ENCODE assay signal across 8 cellular contexts in genomic region chrX:22192419-22193086, GRCh38.
DNase-seq lines count a peak whose midpoint lies in the region; ATAC-seq, FAIRE-seq and TF ChIP-seq lines count a peak whose summit lies in the region.

No MANE protein-coding gene starts in this region.

- POLR2A ChIA-PET in WTC11 (lab: Charles Lee), result no interaction called here

- intact Hi-C loops in kidney (cut with DNase I), result no loop called here

- H3K4me1 ChIP-seq in kidney (ENCODE audit: control insufficient read depth in 1 of 2, insufficient read depth in 1 of 2, low read depth in 1 of 2, low read length in 2 of 2), result no peaks in the 10 kb centered on the region

- H3K27ac ChIP-seq in kidney (ENCODE audit: low read depth in 2 of 2, low read length in 2 of 2), result no peak overlapping the region

- no peaks in the 10 kb centered on the region for H3K36me3 ChIP-seq in bronchial epithelial cell (ENCODE audit: control insufficient read depth, insufficient read depth, low read length)
- H3K36me3 ChIP-seq in kidney (ENCODE audit: control insufficient read depth in 1 of 2, insufficient read depth in 2 of 2, low read length in 2 of 2), result no peaks in the 10 kb centered on the region

- ATAC-seq in HG02759 (IDR thresholded peaks at IDR 0.05; ENCODE audit: unreplicated experiment) (peak; percentile 93), WTC11 (peak; percentile 81)

- H3K27me3 Mint-ChIP-seq in WTC11 (ENCODE audit: low read depth), result no peaks in the 10 kb centered on the region

- no peaks in the 10 kb centered on the region for H3K36me3 Mint-ChIP-seq in WTC11

- TF ChIP-seq CTCF in WTC11 (IDR thresholded peaks at IDR 0.05) (peak; percentile 48), bronchial epithelial cell (IDR thresholded peaks at IDR 0.05; ENCODE audit: insufficient read depth, low read length, severe bottlenecking) (peak; percentile 59), kidney (IDR thresholded peaks at IDR 0.05; ENCODE audit: borderline replicate concordance, extremely low read depth, insufficient read depth) (peak; percentile 74)

- H3K4me3 ChIP-seq in bronchial epithelial cell (ENCODE audit: low read depth, low read length), result no peak overlapping the region
- H3K4me3 ChIP-seq in kidney (ENCODE audit: low read length in 2 of 2), result no peak overlapping the region

- CTCF ChIA-PET in WTC11 (lab: Charles Lee), result interaction anchor here (1.0 kb wide), 2 partner anchors 57 to 207 kb away, joined by 5 to 9 read pairs; no protein-coding TSS in a partner anchor

- no peak overlapping the region for H3K27ac Mint-ChIP-seq in WTC11

- H3K27me3 ChIP-seq in bronchial epithelial cell (ENCODE audit: control insufficient read depth, insufficient read depth, low read length), result no peaks in the 10 kb centered on the region

- H3K4me3 Mint-ChIP-seq in WTC11, result no peak overlapping the region

- FAIRE-seq in bronchial epithelial cell (lab: Jason Lieb, UNC) (no peak), kidney (lab: Jason Lieb, UNC) (no peak)

- H3K9me3 Mint-ChIP-seq in WTC11, result no peaks in the 10 kb centered on the region

- H3K9ac ChIP-seq in kidney (ENCODE audit: low read length in 2 of 2), result no peak overlapping the region

- no peaks in the 10 kb centered on the region for H3K9me3 ChIP-seq in kidney (ENCODE audit: control insufficient read depth in 1 of 2, low read length in 2 of 2)

- no peaks in the 10 kb centered on the region for H3K4me1 Mint-ChIP-seq in WTC11

- peak; percentile 17 for DNase-seq in NK-92 treated with Interleukin-12 subunit alpha and Interleukin-12 subunit beta, amount 100 ng/mL, for 24 hours (lab: John Stamatoyannopoulos, UW)
- DNase-seq in NK-92 (lab: John Stamatoyannopoulos, UW; ENCODE audit: unreplicated experiment), result no peak
- peak; percentile 1 for DNase-seq in NCI-H2029 treated with DMSO at 0.1 percent for 48 hours (lab: John Stamatoyannopoulos, UW)
- DNase-seq in WTC11 (ENCODE audit: low spot score), result peak; percentile 62
- DNase-seq in bronchial epithelial cell (ENCODE audit: low read depth), result peak; percentile 30
- DNase-seq in kidney, result peak; percentile 79
- DNase-seq in stimulated activated CD4-positive, alpha-beta T cell treated with anti-CD3 and anti-CD28 coated beads, Interleukin-1b, Interleukin-23, amount 100 ng/mL, for 48 hours, result peak; percentile 49

TF ChIP-seq in WTC11, 78 proteins besides CTCF, POLR2A, EP300 and RAD21:
- TF ChIP-seq STAT6 (CRISPR knock-in tag; conservative IDR thresholded peaks at IDR 0.05; ENCODE audit: low read depth) (no peak), GRHL2 (CRISPR knock-in tag; IDR thresholded peaks at IDR 0.05; ENCODE audit: insufficient replicate concordance, severe bottlenecking) (no peak), HMGA2 (CRISPR knock-in tag; IDR thresholded peaks at IDR 0.05) (no peak), AR (CRISPR knock-in tag; IDR thresholded peaks at IDR 0.05) (no peak), SMAD4 (CRISPR knock-in tag; IDR thresholded peaks at IDR 0.05) (no peak), SP1 (CRISPR knock-in tag; conservative IDR thresholded peaks at IDR 0.05) (no peak), NR2C2 (CRISPR knock-in tag; IDR thresholded peaks at IDR 0.05) (no peak)
- TF ChIP-seq, protein P1, sequence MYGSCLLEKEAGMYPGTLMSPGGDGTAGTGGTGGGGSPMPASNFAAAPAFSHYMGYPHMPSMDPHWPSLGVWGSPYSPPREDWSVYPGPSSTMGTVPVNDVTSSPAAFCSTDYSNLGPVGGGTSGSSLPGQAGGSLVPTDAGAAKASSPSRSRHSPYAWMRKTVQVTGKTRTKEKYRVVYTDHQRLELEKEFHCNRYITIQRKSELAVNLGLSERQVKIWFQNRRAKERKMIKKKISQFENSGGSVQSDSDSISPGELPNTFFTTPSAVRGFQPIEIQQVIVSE (CRISPR knock-in tag; IDR thresholded peaks at IDR 0.05; ENCODE audit: borderline replicate concordance), result no peak
- TF ChIP-seq, protein P2, sequence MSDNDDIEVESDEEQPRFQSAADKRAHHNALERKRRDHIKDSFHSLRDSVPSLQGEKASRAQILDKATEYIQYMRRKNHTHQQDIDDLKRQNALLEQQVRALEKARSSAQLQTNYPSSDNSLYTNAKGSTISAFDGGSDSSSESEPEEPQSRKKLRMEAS (CRISPR knock-in tag; IDR thresholded peaks at IDR 0.05), result no peak
